ENCODE assay signal across 1 cellular context in genomic region chr6:158852312-158853071, GRCh38.
A peak's percentile ranks its signal among the peaks of the same experiment; 100 is the strongest.
TF ChIP-seq lines count a peak whose summit lies in the region.

No MANE protein-coding gene starts in this region.

TF ChIP-seq in H1, 55 proteins besides CTCF, POLR2A, EP300 and RAD21 (continued from another document):
- peak; percentile 26 for TF ChIP-seq TAF7 (optimal IDR thresholded peaks at IDR 0.05; ENCODE audit: borderline replicate concordance, low read depth, low read length)
TF ChIP-seq in H1: peak in this region for 1.
